1 cellular context compared by ENCODE assay signal in the genomic region with DNA sequence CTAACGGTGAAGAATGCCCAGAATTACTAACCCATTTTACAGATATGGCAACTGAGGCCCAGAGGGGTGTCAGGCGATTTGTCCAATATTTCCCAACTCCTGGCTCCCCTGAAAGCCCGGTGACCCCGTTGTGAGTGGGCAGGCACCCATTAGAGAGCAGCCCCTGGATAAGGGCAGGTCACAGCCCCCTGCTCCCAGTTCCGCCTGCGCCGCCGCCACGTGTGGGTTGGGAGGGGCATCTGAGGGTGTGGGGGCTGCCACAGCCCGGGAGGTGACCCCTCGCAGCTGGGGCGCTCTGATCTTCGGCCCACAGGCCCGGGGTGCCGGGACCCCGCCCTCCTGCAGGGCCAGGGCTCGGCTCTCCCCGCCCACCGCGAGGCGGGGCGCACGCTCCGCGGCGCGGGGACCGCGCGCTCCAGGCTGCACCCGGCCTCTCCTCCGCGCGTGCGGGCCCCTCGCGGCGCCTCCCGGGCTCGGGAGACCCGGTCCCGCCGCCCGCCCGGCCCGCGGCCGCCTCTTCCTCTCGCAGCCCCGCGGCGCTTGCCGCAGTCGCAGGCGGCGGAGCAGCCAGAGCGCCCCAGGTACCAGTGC.
TF ChIP-seq lines count a peak whose summit lies in the region.

A gene (plus strand): TSS at position 423 of the 591 bp plus-strand sequence. CDS start 879 bp downstream, outside the sequence.

TF ChIP-seq in K562, 482 proteins besides CTCF, POLR2A, EP300 and RAD21 (continued from another document):
- TF ChIP-seq RCOR1 (IDR thresholded peaks at IDR 0.05; ENCODE audit: borderline replicate concordance in 1 of 2, low read depth in 2 of 2, low read length in 2 of 2) (0 out of 4 replicates have a peak, but pooled peaks have one; percentile 26 to 45), ADNP (tag; IDR thresholded peaks at IDR 0.05) (peak; percentile 89), ZNF282 (CRISPR knock-in tag; IDR thresholded peaks at IDR 0.05) (no peak), ZNF224 (CRISPR knock-in tag; IDR thresholded peaks at IDR 0.05) (no peak), BCOR (IDR thresholded peaks at IDR 0.05) (peak; percentile 92), TEAD2 (tag; IDR thresholded peaks at IDR 0.05) (no peak), HNRNPUL1 (IDR thresholded peaks at IDR 0.05; ENCODE audit: low read length) (no peak), CHD4 (IDR thresholded peaks at IDR 0.05; ENCODE audit: insufficient read depth, insufficient replicate concordance, low read depth, low read length, poor library complexity, severe bottlenecking) (peak; percentile 71), ZNF561 (CRISPR knock-in tag; conservative IDR thresholded peaks at IDR 0.05) (no peak), ZNF121 (CRISPR knock-in tag; conservative IDR thresholded peaks at IDR 0.05) (no peak), SMARCA5 (IDR thresholded peaks at IDR 0.05) (peak; percentile 47; the same call in 1 of the 2 replicates), KDM1A (IDR thresholded peaks at IDR 0.05) (peak; percentile 68 to 80), HDAC1 (IDR thresholded peaks at IDR 0.05) (no peak), RBM25 (IDR thresholded peaks at IDR 0.05; ENCODE audit: low read depth, low read length, severe bottlenecking) (peak; percentile 93), ZNF445 (CRISPR knock-in tag; IDR thresholded peaks at IDR 0.05; ENCODE audit: low read depth) (no peak), CBX3 (IDR thresholded peaks at IDR 0.05; ENCODE audit: borderline replicate concordance in 1 of 2, low read length in 2 of 2) (peak in 1 of 2 experiments; percentile 58; a peak in 1 of 3 replicates), PTBP1 (IDR thresholded peaks at IDR 0.05; ENCODE audit: low read depth, low read length) (0 out of 2 replicates have a peak, but pooled peaks have one; percentile 75), CCAR2 (IDR thresholded peaks at IDR 0.05; ENCODE audit: low read depth, low read length) (no peak), U2AF1 (optimal IDR thresholded peaks at IDR 0.05; ENCODE audit: low read depth, low read length) (no peak), CBX1 (IDR thresholded peaks at IDR 0.05; ENCODE audit: low read depth) (0 out of 2 replicates have a peak, but pooled peaks have one; percentile 60), PHB2 (IDR thresholded peaks at IDR 0.05; ENCODE audit: low read depth) (no peak), LEF1 (IDR thresholded peaks at IDR 0.05) (no peak), RBM39 (optimal IDR thresholded peaks at IDR 0.05; ENCODE audit: low read depth, low read length) (no peak), HDAC2 (IDR thresholded peaks at IDR 0.05) (peak; percentile 67), ZNF212 (CRISPR knock-in tag; IDR thresholded peaks at IDR 0.05) (no peak)
- TF ChIP-seq, protein P1, sequence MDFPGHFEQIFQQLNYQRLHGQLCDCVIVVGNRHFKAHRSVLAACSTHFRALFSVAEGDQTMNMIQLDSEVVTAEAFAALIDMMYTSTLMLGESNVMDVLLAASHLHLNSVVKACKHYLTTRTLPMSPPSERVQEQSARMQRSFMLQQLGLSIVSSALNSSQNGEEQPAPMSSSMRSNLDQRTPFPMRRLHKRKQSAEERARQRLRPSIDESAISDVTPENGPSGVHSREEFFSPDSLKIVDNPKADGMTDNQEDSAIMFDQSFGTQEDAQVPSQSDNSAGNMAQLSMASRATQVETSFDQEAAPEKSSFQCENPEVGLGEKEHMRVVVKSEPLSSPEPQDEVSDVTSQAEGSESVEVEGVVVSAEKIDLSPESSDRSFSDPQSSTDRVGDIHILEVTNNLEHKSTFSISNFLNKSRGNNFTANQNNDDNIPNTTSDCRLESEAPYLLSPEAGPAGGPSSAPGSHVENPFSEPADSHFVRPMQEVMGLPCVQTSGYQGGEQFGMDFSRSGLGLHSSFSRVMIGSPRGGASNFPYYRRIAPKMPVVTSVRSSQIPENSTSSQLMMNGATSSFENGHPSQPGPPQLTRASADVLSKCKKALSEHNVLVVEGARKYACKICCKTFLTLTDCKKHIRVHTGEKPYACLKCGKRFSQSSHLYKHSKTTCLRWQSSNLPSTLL (IDR thresholded peaks at IDR 0.05): no peak
- TF ChIP-seq, protein P2, sequence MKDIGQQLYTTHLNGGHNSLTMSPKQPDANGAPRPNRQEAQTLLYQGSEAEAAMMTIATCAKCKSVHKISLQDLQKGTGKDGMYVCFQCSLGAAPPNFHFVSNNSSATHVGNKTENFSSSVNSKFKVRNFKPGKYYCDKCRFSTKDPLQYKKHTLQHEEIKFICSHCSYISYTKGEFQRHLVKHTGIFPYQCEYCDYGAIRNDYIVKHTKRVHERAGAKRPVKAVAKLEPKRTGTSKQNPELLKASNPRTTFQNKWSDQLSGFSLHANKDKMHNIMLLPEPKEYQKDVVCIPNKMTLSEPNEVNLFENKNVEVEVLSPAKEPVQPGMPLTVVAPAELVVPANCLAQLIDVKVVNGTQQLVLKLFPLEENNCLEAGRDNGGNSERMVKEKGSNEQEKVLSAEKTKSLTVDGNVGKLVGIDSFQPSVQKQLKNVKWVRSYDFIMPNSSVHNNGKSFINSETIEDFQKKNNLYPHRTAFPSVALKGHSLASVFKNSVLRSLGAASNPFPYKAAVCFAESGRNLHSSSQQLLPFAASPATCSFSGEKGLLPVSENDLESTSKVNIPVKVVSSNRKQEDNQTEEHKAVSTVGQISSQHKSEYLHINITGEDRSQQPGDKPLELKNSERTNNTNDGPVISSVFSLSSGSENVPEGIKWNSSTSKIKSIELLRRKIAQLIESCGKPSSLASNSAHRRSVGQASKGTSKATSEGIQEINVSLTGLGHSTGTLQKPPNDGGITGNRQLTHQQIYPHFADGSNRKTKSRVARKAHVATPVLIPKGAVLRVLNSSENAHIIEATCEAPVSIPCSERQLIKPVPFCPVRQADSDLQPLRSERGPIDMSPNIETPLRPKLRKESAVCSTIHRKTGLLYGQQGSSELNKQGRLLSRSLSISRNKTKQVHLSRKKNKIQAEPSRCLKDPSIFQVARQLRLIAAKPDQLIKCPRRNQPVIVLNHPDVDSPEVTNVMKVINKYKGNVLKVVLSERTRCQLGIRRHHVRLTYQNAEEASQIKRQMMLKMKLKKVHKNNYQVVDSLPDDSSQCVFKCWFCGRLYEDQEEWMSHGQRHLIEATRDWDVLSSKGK (CRISPR knock-in tag; IDR thresholded peaks at IDR 0.05): no peak
- TF ChIP-seq, protein P3, sequence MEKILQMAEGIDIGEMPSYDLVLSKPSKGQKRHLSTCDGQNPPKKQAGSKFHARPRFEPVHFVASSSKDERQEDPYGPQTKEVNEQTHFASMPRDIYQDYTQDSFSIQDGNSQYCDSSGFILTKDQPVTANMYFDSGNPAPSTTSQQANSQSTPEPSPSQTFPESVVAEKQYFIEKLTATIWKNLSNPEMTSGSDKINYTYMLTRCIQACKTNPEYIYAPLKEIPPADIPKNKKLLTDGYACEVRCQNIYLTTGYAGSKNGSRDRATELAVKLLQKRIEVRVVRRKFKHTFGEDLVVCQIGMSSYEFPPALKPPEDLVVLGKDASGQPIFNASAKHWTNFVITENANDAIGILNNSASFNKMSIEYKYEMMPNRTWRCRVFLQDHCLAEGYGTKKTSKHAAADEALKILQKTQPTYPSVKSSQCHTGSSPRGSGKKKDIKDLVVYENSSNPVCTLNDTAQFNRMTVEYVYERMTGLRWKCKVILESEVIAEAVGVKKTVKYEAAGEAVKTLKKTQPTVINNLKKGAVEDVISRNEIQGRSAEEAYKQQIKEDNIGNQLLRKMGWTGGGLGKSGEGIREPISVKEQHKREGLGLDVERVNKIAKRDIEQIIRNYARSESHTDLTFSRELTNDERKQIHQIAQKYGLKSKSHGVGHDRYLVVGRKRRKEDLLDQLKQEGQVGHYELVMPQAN (IDR thresholded peaks at IDR 0.05; ENCODE audit: borderline replicate concordance): no peak
- TF ChIP-seq, protein P4, sequence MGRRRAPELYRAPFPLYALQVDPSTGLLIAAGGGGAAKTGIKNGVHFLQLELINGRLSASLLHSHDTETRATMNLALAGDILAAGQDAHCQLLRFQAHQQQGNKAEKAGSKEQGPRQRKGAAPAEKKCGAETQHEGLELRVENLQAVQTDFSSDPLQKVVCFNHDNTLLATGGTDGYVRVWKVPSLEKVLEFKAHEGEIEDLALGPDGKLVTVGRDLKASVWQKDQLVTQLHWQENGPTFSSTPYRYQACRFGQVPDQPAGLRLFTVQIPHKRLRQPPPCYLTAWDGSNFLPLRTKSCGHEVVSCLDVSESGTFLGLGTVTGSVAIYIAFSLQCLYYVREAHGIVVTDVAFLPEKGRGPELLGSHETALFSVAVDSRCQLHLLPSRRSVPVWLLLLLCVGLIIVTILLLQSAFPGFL (CRISPR knock-in tag; IDR thresholded peaks at IDR 0.05): no peak
